In the genomic region with DNA sequence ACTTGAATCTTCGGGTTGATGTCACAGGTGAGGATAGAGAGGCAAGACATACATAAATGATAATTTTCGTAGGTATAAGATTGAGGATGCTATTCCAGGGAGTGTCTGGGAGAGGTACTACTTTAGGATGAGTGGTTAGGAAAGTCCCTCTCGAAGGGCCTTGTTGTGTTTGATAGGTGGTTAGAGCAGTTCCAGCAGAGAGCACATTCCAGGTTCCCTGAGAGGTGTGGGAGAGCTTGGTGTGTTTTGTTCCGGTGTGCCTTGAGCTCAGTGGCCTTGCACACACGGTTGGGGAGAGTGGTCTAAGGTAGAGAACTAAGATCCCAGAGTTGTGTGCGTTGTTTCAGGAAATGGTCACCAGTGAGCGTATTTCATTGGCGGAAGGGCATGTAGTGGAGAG, we compare ENCODE assay signal across 1 cellular context.
TF ChIP-seq lines count a peak whose summit lies in the region.

No MANE protein-coding gene starts in this region.

TF ChIP-seq in H1, 55 proteins besides CTCF, POLR2A, EP300 and RAD21:
- no peak for TF ChIP-seq BRCA1 (IDR thresholded peaks at IDR 0.05; ENCODE audit: low read depth, low read length)
- no peak for TF ChIP-seq ATF3 (IDR thresholded peaks at IDR 0.05; ENCODE audit: insufficient read depth, low read depth, low read length)
- no peak for TF ChIP-seq CHD2 (IDR thresholded peaks at IDR 0.05; ENCODE audit: low read length)
- TF ChIP-seq CHD1 (IDR thresholded peaks at IDR 0.05; ENCODE audit: low read depth, low read length): no peak
- TF ChIP-seq SIRT6 (IDR thresholded peaks at IDR 0.05; ENCODE audit: low read length): no peak
- no peak for TF ChIP-seq SIX5 (IDR thresholded peaks at IDR 0.05; ENCODE audit: low read depth, low read length)
- TF ChIP-seq MAFK (IDR thresholded peaks at IDR 0.05; ENCODE audit: low read depth, low read length): no peak
- no peak for TF ChIP-seq JUN (IDR thresholded peaks at IDR 0.05; ENCODE audit: low read depth, low read length)
- no peak for TF ChIP-seq CTBP2 (IDR thresholded peaks at IDR 0.05; ENCODE audit: borderline replicate concordance, insufficient read depth, insufficient read length, low read length)
- TF ChIP-seq, protein P1, sequence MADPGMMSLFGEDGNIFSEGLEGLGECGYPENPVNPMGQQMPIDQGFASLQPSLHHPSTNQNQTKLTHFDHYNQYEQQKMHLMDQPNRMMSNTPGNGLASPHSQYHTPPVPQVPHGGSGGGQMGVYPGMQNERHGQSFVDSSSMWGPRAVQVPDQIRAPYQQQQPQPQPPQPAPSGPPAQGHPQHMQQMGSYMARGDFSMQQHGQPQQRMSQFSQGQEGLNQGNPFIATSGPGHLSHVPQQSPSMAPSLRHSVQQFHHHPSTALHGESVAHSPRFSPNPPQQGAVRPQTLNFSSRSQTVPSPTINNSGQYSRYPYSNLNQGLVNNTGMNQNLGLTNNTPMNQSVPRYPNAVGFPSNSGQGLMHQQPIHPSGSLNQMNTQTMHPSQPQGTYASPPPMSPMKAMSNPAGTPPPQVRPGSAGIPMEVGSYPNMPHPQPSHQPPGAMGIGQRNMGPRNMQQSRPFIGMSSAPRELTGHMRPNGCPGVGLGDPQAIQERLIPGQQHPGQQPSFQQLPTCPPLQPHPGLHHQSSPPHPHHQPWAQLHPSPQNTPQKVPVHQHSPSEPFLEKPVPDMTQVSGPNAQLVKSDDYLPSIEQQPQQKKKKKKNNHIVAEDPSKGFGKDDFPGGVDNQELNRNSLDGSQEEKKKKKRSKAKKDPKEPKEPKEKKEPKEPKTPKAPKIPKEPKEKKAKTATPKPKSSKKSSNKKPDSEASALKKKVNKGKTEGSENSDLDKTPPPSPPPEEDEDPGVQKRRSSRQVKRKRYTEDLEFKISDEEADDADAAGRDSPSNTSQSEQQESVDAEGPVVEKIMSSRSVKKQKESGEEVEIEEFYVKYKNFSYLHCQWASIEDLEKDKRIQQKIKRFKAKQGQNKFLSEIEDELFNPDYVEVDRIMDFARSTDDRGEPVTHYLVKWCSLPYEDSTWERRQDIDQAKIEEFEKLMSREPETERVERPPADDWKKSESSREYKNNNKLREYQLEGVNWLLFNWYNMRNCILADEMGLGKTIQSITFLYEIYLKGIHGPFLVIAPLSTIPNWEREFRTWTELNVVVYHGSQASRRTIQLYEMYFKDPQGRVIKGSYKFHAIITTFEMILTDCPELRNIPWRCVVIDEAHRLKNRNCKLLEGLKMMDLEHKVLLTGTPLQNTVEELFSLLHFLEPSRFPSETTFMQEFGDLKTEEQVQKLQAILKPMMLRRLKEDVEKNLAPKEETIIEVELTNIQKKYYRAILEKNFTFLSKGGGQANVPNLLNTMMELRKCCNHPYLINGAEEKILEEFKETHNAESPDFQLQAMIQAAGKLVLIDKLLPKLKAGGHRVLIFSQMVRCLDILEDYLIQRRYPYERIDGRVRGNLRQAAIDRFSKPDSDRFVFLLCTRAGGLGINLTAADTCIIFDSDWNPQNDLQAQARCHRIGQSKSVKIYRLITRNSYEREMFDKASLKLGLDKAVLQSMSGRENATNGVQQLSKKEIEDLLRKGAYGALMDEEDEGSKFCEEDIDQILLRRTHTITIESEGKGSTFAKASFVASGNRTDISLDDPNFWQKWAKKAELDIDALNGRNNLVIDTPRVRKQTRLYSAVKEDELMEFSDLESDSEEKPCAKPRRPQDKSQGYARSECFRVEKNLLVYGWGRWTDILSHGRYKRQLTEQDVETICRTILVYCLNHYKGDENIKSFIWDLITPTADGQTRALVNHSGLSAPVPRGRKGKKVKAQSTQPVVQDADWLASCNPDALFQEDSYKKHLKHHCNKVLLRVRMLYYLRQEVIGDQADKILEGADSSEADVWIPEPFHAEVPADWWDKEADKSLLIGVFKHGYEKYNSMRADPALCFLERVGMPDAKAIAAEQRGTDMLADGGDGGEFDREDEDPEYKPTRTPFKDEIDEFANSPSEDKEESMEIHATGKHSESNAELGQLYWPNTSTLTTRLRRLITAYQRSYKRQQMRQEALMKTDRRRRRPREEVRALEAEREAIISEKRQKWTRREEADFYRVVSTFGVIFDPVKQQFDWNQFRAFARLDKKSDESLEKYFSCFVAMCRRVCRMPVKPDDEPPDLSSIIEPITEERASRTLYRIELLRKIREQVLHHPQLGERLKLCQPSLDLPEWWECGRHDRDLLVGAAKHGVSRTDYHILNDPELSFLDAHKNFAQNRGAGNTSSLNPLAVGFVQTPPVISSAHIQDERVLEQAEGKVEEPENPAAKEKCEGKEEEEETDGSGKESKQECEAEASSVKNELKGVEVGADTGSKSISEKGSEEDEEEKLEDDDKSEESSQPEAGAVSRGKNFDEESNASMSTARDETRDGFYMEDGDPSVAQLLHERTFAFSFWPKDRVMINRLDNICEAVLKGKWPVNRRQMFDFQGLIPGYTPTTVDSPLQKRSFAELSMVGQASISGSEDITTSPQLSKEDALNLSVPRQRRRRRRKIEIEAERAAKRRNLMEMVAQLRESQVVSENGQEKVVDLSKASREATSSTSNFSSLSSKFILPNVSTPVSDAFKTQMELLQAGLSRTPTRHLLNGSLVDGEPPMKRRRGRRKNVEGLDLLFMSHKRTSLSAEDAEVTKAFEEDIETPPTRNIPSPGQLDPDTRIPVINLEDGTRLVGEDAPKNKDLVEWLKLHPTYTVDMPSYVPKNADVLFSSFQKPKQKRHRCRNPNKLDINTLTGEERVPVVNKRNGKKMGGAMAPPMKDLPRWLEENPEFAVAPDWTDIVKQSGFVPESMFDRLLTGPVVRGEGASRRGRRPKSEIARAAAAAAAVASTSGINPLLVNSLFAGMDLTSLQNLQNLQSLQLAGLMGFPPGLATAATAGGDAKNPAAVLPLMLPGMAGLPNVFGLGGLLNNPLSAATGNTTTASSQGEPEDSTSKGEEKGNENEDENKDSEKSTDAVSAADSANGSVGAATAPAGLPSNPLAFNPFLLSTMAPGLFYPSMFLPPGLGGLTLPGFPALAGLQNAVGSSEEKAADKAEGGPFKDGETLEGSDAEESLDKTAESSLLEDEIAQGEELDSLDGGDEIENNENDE (IDR thresholded peaks at IDR 0.05; ENCODE audit: insufficient replicate concordance, low read length): no peak
- TF ChIP-seq SAP30 (IDR thresholded peaks at IDR 0.05; ENCODE audit: insufficient read depth, insufficient replicate concordance, low read length): no peak
- TF ChIP-seq RBBP5 (IDR thresholded peaks at IDR 0.05; ENCODE audit: borderline replicate concordance, low read depth, low read length): no peak
- no peak for TF ChIP-seq SUZ12 (IDR thresholded peaks at IDR 0.05; ENCODE audit: low read length)
- TF ChIP-seq TCF12 (IDR thresholded peaks at IDR 0.05; ENCODE audit: low read depth, low read length): no peak
- no peak for TF ChIP-seq KDM5A (IDR thresholded peaks at IDR 0.05; ENCODE audit: low read length)
- no peak for TF ChIP-seq GTF2F1 (IDR thresholded peaks at IDR 0.05; ENCODE audit: borderline replicate concordance, low read depth, low read length)
- TF ChIP-seq, protein P2, sequence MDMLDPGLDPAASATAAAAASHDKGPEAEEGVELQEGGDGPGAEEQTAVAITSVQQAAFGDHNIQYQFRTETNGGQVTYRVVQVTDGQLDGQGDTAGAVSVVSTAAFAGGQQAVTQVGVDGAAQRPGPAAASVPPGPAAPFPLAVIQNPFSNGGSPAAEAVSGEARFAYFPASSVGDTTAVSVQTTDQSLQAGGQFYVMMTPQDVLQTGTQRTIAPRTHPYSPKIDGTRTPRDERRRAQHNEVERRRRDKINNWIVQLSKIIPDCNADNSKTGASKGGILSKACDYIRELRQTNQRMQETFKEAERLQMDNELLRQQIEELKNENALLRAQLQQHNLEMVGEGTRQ (IDR thresholded peaks at IDR 0.05; ENCODE audit: low read length): no peak
- TF ChIP-seq TAF7 (optimal IDR thresholded peaks at IDR 0.05; ENCODE audit: borderline replicate concordance, low read depth, low read length): no peak
- no peak for TF ChIP-seq RXRA (IDR thresholded peaks at IDR 0.05; ENCODE audit: insufficient read depth, low read depth, low read length)
- no peak for TF ChIP-seq JUND (IDR thresholded peaks at IDR 0.05; ENCODE audit: low read length)
